Comparison of ENCODE assay signal across 19 cellular contexts in genomic region chr16:86215979-86216585, GRCh38.
DNase-seq lines count a peak whose midpoint lies in the region; ATAC-seq and TF ChIP-seq lines count a peak whose summit lies in the region.
"Had no signal": no experiment of that assay in that cellular context is flagged by ENCODE, and none has a peak within 500 bp of the region (broad histone marks: within the 10 kb centered on the region; RNA-seq: fewer than 3 reads in every experiment).

No MANE protein-coding gene starts in this region.

- intact Hi-C loops in Right ventricle myocardium superior (cut with DNase I) = no loop called here
- intact Hi-C loops in Right ventricle myocardium inferior (cut with DNase I) = no loop called here
- intact Hi-C loops in body of pancreas (cut with DNase I) = no loop called here
- intact Hi-C loops in spleen (cut with DNase I; ENCODE audit: low total_unique reads) = no loop called here

- DNase-seq in Right ventricle myocardium superior (no peak), Right ventricle myocardium inferior (ENCODE audit: missing footprints) (no peak), body of pancreas (no peak), mesenteric fat pad (ENCODE audit: low spot score) (peak; percentile 81), spleen (peak; percentile 80), dedifferentiated amniotic fluid mesenchymal stem cell (ENCODE audit: extremely low spot score) (no peak), NCI-H1436 (lab: John Stamatoyannopoulos, UW) (no peak)
- no peak for DNase-seq in central memory CD4-positive, alpha-beta T cell
- DNase-seq: EL, GF-D8, GOT3, HCEC 1CT, NCI-H1105, NCI-H2029 treated with DMSO at 0.1 percent for 48 hours, NCI-H226, NCI-H510A treated with DMSO at 0.1 percent for 48 hours, NCI-H748 treated with DMSO at 0.1 percent for 48 hours, OCI-M1 had no signal

- H3K9me3 ChIP-seq in body of pancreas (no peaks in the 10 kb centered on the region), spleen (peaks cover 0 to 16% (median 4%) of the 10 kb centered on the region in 8 donors)

- TF ChIP-seq CTCF in body of pancreas (IDR thresholded peaks at IDR 0.05) (no peak), spleen (IDR thresholded peaks at IDR 0.05 in 8 of 11, conservative IDR thresholded peaks at IDR 0.05 in 3 of 11) (no peak)

- H3K4me3 ChIP-seq in body of pancreas (no peak overlapping the region), spleen (no peak overlapping the region)

- H3K36me3 ChIP-seq in body of pancreas (replicated peaks in 1 of 2; ENCODE audit: insufficient read depth in 1 of 2, low read depth in 2 of 2) = no peaks in the 10 kb centered on the region
- H3K36me3 ChIP-seq in spleen = no peaks in the 10 kb centered on the region

- H3K4me1 ChIP-seq in body of pancreas (peaks cover 54% of the 10 kb centered on the region), spleen (peaks cover 0 to 35% (median 18%) of the 10 kb centered on the region in 6 donors)

- TF ChIP-seq POLR2A in body of pancreas (IDR thresholded peaks at IDR 0.05) (no peak), spleen (IDR thresholded peaks at IDR 0.05) (no peak)

- peak; percentile 16 for ATAC-seq in Right ventricle myocardium superior (ENCODE audit: poor library complexity)
- ATAC-seq in Right ventricle myocardium inferior = no peak
- ATAC-seq in body of pancreas = no peak

- 76 to 86% methylated on average over 3 to 9 of the region's 9 CpGs for WGBS in body of pancreas, 2 donors
- 70 to 78% (median 73%) methylated on average over 7 to 9 of the region's 9 CpGs for WGBS in spleen, 5 donors

- H3K27me3 ChIP-seq in body of pancreas (no peaks in the 10 kb centered on the region), spleen (replicated peaks in 1 of 7) (peaks cover 0 to 11% (median 0%) of the 10 kb centered on the region in 7 donors)

- H3K27ac ChIP-seq in body of pancreas (peak overlapping the region; percentile 60 to 78 (median 74)), spleen (peak overlapping the region in 5 of 8 donors; percentile 10 to 70 (median 57))
- H3K27ac ChIP-seq: KMS-11 had no signal

Comparison
In these comparisons a context has a peak if more than half of its experiments do, and no peak if none do; other contexts are left out.
1. DNase-seq: peak in mesenteric fat pad (single experiment) and spleen (single experiment); none in Right ventricle myocardium superior (single experiment), Right ventricle myocardium inferior (single experiment), body of pancreas (0 of 4), central memory CD4-positive, alpha-beta T cell (single experiment), dedifferentiated amniotic fluid mesenchymal stem cell (single experiment) and NCI-H1436 (single experiment).